ENCODE assay signal across 16 cellular contexts in genomic region chr7:16587129-16587528, GRCh38. TPM values are rescaled to one million over a fixed set of nuclear protein-coding genes. Genes with fewer than 3 reads are reported as not detected.
DNase-seq lines count a peak whose midpoint lies in the region; ATAC-seq and TF ChIP-seq lines count a peak whose summit lies in the region.
"Had no signal": no experiment of that assay in that cellular context is flagged by ENCODE, and none has a peak within 500 bp of the region (broad histone marks: within the 10 kb centered on the region; RNA-seq: fewer than 3 reads in every experiment).

No MANE protein-coding gene starts in this region.

- H3K79me2 ChIP-seq in GM23338 (replicated peaks; ENCODE audit: insufficient read depth) = no peaks in the 10 kb centered on the region

- H3K27ac ChIP-seq in GM23338 (ENCODE audit: low read depth) = no peak overlapping the region
- peak overlapping the region; percentile 9; the same call in 1 of the 2 replicates for H3K27ac ChIP-seq in SJCRH30

- no peak overlapping the region for H3K4me3 ChIP-seq in GM23338
- H3K4me3 ChIP-seq in SJCRH30 = peak overlapping the region; percentile 49

- H3K9me3 ChIP-seq in SJCRH30 (replicated peaks) = no peaks in the 10 kb centered on the region; the same call in 1 of the 2 replicates
- H3K9me3 ChIP-seq: Caco-2 had no signal

- ATAC-seq in GM23338 (no peak), HG03159 (IDR thresholded peaks at IDR 0.05; ENCODE audit: unreplicated experiment) (no peak), GM18867 (IDR thresholded peaks at IDR 0.05; ENCODE audit: unreplicated experiment) (no peak)
- ATAC-seq in activated naive CD8-positive, alpha-beta T cell treated with anti-CD3 and anti-CD28 coated beads, Interleukin-2, amount 50 U/mL, for 24 hours = no peak
- ATAC-seq: HCT116 had no signal

- H3K4me2 ChIP-seq in GM23338 = 0 out of 2 replicates have a peak overlapping the region, but pooled peaks have one; percentile 20

- H3F3A ChIP-seq in GM23338 (replicated peaks; ENCODE audit: low read depth) = no peaks in the 10 kb centered on the region

- H3K36me3 ChIP-seq in GM23338 (ENCODE audit: insufficient read depth) = no peaks in the 10 kb centered on the region
- no peaks in the 10 kb centered on the region for H3K36me3 ChIP-seq in SJCRH30

- H3K27me3 ChIP-seq in GM23338 (ENCODE audit: insufficient read depth) (no peaks in the 10 kb centered on the region), SJCRH30 (no peaks in the 10 kb centered on the region)

- DNase-seq in NCI-H2171 treated with DMSO at 0.1 percent for 48 hours (lab: John Stamatoyannopoulos, UW) = peak; percentile 23
- no peak for DNase-seq in NCI-H2171 (lab: John Stamatoyannopoulos, UW)
- no peak for DNase-seq in GM23338 (ENCODE audit: low spot score)
- DNase-seq in SJCRH30 = no peak
- DNase-seq in activated naive CD8-positive, alpha-beta T cell treated with anti-CD3 and anti-CD28 coated beads, Interleukin-2, amount 50 U/mL, for 24 hours = no peak
- DNase-seq: 8988T; ACHN; Caco-2; CD8-positive, alpha-beta memory T cell; DND-41; GDM1; KBM-7 had no signal

- no peak overlapping the region for H2AFZ ChIP-seq in GM23338

- no peaks in the 10 kb centered on the region; the same call in 2 of the 3 replicates for H3K9me3 Mint-ChIP-seq in GM23338
- H3K9me3 Mint-ChIP-seq in activated naive CD8-positive, alpha-beta T cell treated with anti-CD3 and anti-CD28 coated beads, Interleukin-2, amount 50 U/mL, for 24 hours = no peaks in the 10 kb centered on the region
- H3K9me3 Mint-ChIP-seq: CD8-positive, alpha-beta memory T cell had no signal

- no peaks in the 10 kb centered on the region for H3K9me2 ChIP-seq in GM23338 (ENCODE audit: insufficient read depth)

- peaks cover 14% of the 10 kb centered on the region for H3K4me1 ChIP-seq in GM23338 (ENCODE audit: insufficient read depth)
- peaks cover 4% of the 10 kb centered on the region; the same call in 1 of the 2 replicates for H3K4me1 ChIP-seq in SJCRH30

- TF ChIP-seq CTCF in GM23338 (conservative IDR thresholded peaks at IDR 0.05; ENCODE audit: low read depth in 2 of 2) = no peak

- no peak overlapping the region for H3K4me3 Mint-ChIP-seq in GM23338
- no peak overlapping the region for H3K4me3 Mint-ChIP-seq in activated naive CD8-positive, alpha-beta T cell treated with anti-CD3 and anti-CD28 coated beads, Interleukin-2, amount 50 U/mL, for 24 hours

- peaks cover 6% of the 10 kb centered on the region for H3K4me1 Mint-ChIP-seq in GM23338
- no peaks in the 10 kb centered on the region for H3K4me1 Mint-ChIP-seq in activated naive CD8-positive, alpha-beta T cell treated with anti-CD3 and anti-CD28 coated beads, Interleukin-2, amount 50 U/mL, for 24 hours
- H3K4me1 Mint-ChIP-seq: CD14-positive monocyte; CD8-positive, alpha-beta memory T cell had no signal

- H3K36me3 Mint-ChIP-seq in GM23338 (ENCODE audit: low read depth) = no peaks in the 10 kb centered on the region; the same call in 2 of the 3 replicates
- H3K36me3 Mint-ChIP-seq in activated naive CD8-positive, alpha-beta T cell treated with anti-CD3 and anti-CD28 coated beads, Interleukin-2, amount 50 U/mL, for 24 hours (ENCODE audit: low read depth) = no peaks in the 10 kb centered on the region
- H3K36me3 Mint-ChIP-seq: CD14-positive monocyte; CD8-positive, alpha-beta memory T cell had no signal

- H4K20me1 ChIP-seq in GM23338 (replicated peaks; ENCODE audit: insufficient read depth) = no peaks in the 10 kb centered on the region

- no peak overlapping the region for H3K27ac Mint-ChIP-seq in GM23338
- H3K27ac Mint-ChIP-seq in activated naive CD8-positive, alpha-beta T cell treated with anti-CD3 and anti-CD28 coated beads, Interleukin-2, amount 50 U/mL, for 24 hours = no peak overlapping the region
- H3K27ac Mint-ChIP-seq: CD8-positive, alpha-beta memory T cell had no signal

- H3K27me3 Mint-ChIP-seq in GM23338 (ENCODE audit: insufficient read depth, low read depth, poor library complexity) = peaks cover 2% of the 10 kb centered on the region
- H3K27me3 Mint-ChIP-seq in activated naive CD8-positive, alpha-beta T cell treated with anti-CD3 and anti-CD28 coated beads, Interleukin-2, amount 50 U/mL, for 24 hours = peaks cover 2% of the 10 kb centered on the region

TF ChIP-seq in GM23338, 12 proteins besides CTCF, POLR2A, EP300 and RAD21:
- TF ChIP-seq ZNF331 (CRISPR knock-in tag; IDR thresholded peaks at IDR 0.05; ENCODE audit: low read depth) = no peak
- no peak for TF ChIP-seq POLR2AphosphoS5 (IDR thresholded peaks at IDR 0.05; ENCODE audit: low read depth)
- no peak for TF ChIP-seq CREB1 (CRISPR knock-in tag; IDR thresholded peaks at IDR 0.05; ENCODE audit: low read depth)
- TF ChIP-seq JUNB (IDR thresholded peaks at IDR 0.05; ENCODE audit: unreplicated experiment) = no peak
- no peak for TF ChIP-seq NANOG (IDR thresholded peaks at IDR 0.05; ENCODE audit: borderline replicate concordance)
- no peak for TF ChIP-seq EZH2phosphoT487 (IDR thresholded peaks at IDR 0.05; ENCODE audit: unreplicated experiment)
- no peak for TF ChIP-seq STAT1 (IDR thresholded peaks at IDR 0.05; ENCODE audit: unreplicated experiment)
- no peak for TF ChIP-seq ZNF114 (CRISPR knock-in tag; IDR thresholded peaks at IDR 0.05)
- TF ChIP-seq ETS1 (IDR thresholded peaks at IDR 0.05) = no peak
- no peak for TF ChIP-seq REST (IDR thresholded peaks at IDR 0.05; ENCODE audit: unreplicated experiment)
- no peak for TF ChIP-seq EZH2 (IDR thresholded peaks at IDR 0.05; ENCODE audit: low read depth, unreplicated experiment)
TF ChIP-seq in GM23338: peak in this region for 0.

RNA-seq across cellular contexts. Expression of gene ANKMY2, which starts 58.4 kb away (rescaled TPM):
- total RNA-seq in GM23338 (2014; rRNA removed; shearing (Covaris generic)) = 9.2 and 9.5 TPM in 2 replicates
- 3.1 and 4.4 TPM in 2 replicates for polyA plus RNA-seq in GM23338 (2016; fragmentation: Nextera tagmentation; extraction: Ambion mirVana)
- total RNA-seq in SJCRH30 (2014; rRNA removed; shearing (Covaris generic)) = 34.1 and 36.6 TPM in 2 replicates

RNA-seq across cellular contexts. Expression of gene BZW2, which starts 58.9 kb away (rescaled TPM):
- total RNA-seq in GM23338 (2014; rRNA removed; shearing (Covaris generic)) = 95.3 and 108 TPM in 2 replicates
- polyA plus RNA-seq in GM23338 (2016; fragmentation: Nextera tagmentation; extraction: Ambion mirVana) = 83.9 and 88.8 TPM in 2 replicates
- total RNA-seq in SJCRH30 (2014; rRNA removed; shearing (Covaris generic)) = 148 and 156 TPM in 2 replicates
